ENCODE assay signal across 1 cellular context in genomic region chr17:82117139-82118090, GRCh38.
TF ChIP-seq lines count a peak whose summit lies in the region.

No MANE protein-coding gene starts in this region.

TF ChIP-seq in HepG2, 621 proteins besides CTCF, POLR2A, EP300 and RAD21 (continued from another document and continues in another):
- TF ChIP-seq, protein P1, sequence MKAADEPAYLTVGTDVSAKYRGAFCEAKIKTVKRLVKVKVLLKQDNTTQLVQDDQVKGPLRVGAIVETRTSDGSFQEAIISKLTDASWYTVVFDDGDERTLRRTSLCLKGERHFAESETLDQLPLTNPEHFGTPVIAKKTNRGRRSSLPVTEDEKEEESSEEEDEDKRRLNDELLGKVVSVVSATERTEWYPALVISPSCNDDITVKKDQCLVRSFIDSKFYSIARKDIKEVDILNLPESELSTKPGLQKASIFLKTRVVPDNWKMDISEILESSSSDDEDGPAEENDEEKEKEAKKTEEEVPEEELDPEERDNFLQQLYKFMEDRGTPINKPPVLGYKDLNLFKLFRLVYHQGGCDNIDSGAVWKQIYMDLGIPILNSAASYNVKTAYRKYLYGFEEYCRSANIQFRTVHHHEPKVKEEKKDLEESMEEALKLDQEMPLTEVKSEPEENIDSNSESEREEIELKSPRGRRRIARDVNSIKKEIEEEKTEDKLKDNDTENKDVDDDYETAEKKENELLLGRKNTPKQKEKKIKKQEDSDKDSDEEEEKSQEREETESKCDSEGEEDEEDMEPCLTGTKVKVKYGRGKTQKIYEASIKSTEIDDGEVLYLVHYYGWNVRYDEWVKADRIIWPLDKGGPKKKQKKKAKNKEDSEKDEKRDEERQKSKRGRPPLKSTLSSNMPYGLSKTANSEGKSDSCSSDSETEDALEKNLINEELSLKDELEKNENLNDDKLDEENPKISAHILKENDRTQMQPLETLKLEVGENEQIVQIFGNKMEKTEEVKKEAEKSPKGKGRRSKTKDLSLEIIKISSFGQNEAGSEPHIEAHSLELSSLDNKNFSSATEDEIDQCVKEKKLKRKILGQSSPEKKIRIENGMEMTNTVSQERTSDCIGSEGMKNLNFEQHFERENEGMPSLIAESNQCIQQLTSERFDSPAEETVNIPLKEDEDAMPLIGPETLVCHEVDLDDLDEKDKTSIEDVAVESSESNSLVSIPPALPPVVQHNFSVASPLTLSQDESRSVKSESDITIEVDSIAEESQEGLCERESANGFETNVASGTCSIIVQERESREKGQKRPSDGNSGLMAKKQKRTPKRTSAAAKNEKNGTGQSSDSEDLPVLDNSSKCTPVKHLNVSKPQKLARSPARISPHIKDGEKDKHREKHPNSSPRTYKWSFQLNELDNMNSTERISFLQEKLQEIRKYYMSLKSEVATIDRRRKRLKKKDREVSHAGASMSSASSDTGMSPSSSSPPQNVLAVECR (CRISPR knock-in tag; IDR thresholded peaks at IDR 0.05; ENCODE audit: borderline replicate concordance): peak; percentile 19; the same call in 1 of the 2 replicates
- TF ChIP-seq PHF21A (CRISPR knock-in tag; IDR thresholded peaks at IDR 0.05) (peak; percentile 79), MNT (IDR thresholded peaks at IDR 0.05) (no peak), POLR2AphosphoS5 (IDR thresholded peaks at IDR 0.05; ENCODE audit: low read depth, low read length) (peak; percentile 57), DPF2 (CRISPR knock-in tag; IDR thresholded peaks at IDR 0.05; ENCODE audit: borderline replicate concordance, low read depth) (peak; percentile 40; the same call in 1 of the 2 replicates), LCORL (IDR thresholded peaks at IDR 0.05) (no peak), LCORL (CRISPR knock-in tag; IDR thresholded peaks at IDR 0.05) (peak; percentile 82; the same call in 1 of the 2 replicates), ZNF580 (CRISPR knock-in tag; IDR thresholded peaks at IDR 0.05; ENCODE audit: borderline replicate concordance, low read depth) (no peak), ADNP (CRISPR knock-in tag; IDR thresholded peaks at IDR 0.05) (no peak), FOXP1 (IDR thresholded peaks at IDR 0.05) (no peak), FOXP1 (CRISPR knock-in tag; IDR thresholded peaks at IDR 0.05) (peak; percentile 65; the same call in 1 of the 2 replicates), GTF3A (CRISPR knock-in tag; conservative IDR thresholded peaks at IDR 0.05) (no peak), SOX13 (IDR thresholded peaks at IDR 0.05) (no peak), SOX13 (CRISPR knock-in tag; conservative IDR thresholded peaks at IDR 0.05 in 1 of 2, IDR thresholded peaks at IDR 0.05 in 1 of 2) (peak in 1 of 2 experiments; percentile 29; a peak in 1 of 4 replicates), ZNF121 (CRISPR knock-in tag; IDR thresholded peaks at IDR 0.05) (0 out of 2 replicates have a peak, but pooled peaks have one; percentile 28), NR2C2 (CRISPR knock-in tag; IDR thresholded peaks at IDR 0.05; ENCODE audit: borderline replicate concordance) (no peak), ZNF7 (CRISPR knock-in tag; IDR thresholded peaks at IDR 0.05) (peak; percentile 79), ZFX (CRISPR knock-in tag; IDR thresholded peaks at IDR 0.05; ENCODE audit: low read depth) (peak; percentile 46; the same call in 1 of the 2 replicates), YY1 (IDR thresholded peaks at IDR 0.05; ENCODE audit: insufficient read depth, insufficient replicate concordance, low read depth, low read length) (peak; percentile 23), ARID5B (CRISPR knock-in tag; IDR thresholded peaks at IDR 0.05) (peak; percentile 63), ZNF280D (CRISPR knock-in tag; IDR thresholded peaks at IDR 0.05) (no peak)
- TF ChIP-seq, protein P2, sequence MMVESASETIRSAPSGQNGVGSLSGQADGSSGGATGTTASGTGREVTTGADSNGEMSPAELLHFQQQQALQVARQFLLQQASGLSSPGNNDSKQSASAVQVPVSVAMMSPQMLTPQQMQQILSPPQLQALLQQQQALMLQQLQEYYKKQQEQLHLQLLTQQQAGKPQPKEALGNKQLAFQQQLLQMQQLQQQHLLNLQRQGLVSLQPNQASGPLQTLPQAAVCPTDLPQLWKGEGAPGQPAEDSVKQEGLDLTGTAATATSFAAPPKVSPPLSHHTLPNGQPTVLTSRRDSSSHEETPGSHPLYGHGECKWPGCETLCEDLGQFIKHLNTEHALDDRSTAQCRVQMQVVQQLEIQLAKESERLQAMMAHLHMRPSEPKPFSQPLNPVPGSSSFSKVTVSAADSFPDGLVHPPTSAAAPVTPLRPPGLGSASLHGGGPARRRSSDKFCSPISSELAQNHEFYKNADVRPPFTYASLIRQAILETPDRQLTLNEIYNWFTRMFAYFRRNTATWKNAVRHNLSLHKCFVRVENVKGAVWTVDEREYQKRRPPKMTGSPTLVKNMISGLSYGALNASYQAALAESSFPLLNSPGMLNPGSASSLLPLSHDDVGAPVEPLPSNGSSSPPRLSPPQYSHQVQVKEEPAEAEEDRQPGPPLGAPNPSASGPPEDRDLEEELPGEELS (CRISPR knock-in tag; IDR thresholded peaks at IDR 0.05): peak; percentile 55; the same call in 1 of the 2 replicates
- TF ChIP-seq, protein P3, sequence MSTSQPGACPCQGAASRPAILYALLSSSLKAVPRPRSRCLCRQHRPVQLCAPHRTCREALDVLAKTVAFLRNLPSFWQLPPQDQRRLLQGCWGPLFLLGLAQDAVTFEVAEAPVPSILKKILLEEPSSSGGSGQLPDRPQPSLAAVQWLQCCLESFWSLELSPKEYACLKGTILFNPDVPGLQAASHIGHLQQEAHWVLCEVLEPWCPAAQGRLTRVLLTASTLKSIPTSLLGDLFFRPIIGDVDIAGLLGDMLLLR (CRISPR knock-in tag; IDR thresholded peaks at IDR 0.05): no peak
- TF ChIP-seq, protein P4, sequence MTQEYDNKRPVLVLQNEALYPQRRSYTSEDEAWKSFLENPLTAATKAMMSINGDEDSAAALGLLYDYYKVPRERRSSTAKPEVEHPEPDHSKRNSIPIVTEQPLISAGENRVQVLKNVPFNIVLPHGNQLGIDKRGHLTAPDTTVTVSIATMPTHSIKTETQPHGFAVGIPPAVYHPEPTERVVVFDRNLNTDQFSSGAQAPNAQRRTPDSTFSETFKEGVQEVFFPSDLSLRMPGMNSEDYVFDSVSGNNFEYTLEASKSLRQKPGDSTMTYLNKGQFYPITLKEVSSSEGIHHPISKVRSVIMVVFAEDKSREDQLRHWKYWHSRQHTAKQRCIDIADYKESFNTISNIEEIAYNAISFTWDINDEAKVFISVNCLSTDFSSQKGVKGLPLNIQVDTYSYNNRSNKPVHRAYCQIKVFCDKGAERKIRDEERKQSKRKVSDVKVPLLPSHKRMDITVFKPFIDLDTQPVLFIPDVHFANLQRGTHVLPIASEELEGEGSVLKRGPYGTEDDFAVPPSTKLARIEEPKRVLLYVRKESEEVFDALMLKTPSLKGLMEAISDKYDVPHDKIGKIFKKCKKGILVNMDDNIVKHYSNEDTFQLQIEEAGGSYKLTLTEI (CRISPR knock-in tag; conservative IDR thresholded peaks at IDR 0.05): no peak
- TF ChIP-seq, protein P5, sequence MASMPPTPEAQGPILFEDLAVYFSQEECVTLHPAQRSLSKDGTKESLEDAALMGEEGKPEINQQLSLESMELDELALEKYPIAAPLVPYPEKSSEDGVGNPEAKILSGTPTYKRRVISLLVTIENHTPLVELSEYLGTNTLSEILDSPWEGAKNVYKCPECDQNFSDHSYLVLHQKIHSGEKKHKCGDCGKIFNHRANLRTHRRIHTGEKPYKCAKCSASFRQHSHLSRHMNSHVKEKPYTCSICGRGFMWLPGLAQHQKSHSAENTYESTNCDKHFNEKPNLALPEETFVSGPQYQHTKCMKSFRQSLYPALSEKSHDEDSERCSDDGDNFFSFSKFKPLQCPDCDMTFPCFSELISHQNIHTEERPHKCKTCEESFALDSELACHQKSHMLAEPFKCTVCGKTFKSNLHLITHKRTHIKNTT (CRISPR knock-in tag; IDR thresholded peaks at IDR 0.05): no peak
- TF ChIP-seq, protein P6, sequence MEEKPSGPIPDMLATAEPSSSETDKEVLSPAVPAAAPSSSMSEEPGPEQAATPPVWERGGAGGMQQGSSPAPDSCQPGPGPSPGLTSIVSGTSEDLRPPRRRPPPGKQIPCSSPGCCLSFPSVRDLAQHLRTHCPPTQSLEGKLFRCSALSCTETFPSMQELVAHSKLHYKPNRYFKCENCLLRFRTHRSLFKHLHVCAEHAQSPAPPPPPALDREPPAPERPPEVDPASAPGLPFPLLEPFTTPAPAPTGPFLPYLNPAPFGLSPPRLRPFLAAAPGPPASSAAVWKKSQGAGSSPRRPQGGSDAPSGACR (CRISPR knock-in tag; IDR thresholded peaks at IDR 0.05): no peak
- TF ChIP-seq, protein P7, sequence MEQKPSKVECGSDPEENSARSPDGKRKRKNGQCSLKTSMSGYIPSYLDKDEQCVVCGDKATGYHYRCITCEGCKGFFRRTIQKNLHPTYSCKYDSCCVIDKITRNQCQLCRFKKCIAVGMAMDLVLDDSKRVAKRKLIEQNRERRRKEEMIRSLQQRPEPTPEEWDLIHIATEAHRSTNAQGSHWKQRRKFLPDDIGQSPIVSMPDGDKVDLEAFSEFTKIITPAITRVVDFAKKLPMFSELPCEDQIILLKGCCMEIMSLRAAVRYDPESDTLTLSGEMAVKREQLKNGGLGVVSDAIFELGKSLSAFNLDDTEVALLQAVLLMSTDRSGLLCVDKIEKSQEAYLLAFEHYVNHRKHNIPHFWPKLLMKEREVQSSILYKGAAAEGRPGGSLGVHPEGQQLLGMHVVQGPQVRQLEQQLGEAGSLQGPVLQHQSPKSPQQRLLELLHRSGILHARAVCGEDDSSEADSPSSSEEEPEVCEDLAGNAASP (CRISPR knock-in tag; IDR thresholded peaks at IDR 0.05; ENCODE audit: borderline replicate concordance): peak; percentile 28; the same call in 1 of the 2 replicates
